10 cellular contexts compared by ENCODE assay signal in genomic region chr16:28622532-28623171, GRCh38. TPM values are rescaled to one million over a fixed set of nuclear protein-coding genes. Genes with fewer than 3 reads are reported as not detected.
DNase-seq lines count a peak whose midpoint lies in the region; ATAC-seq and TF ChIP-seq lines count a peak whose summit lies in the region.
"Not testable (repeated sequence)": the region's sequence is repeated elsewhere in the genome, so short reads cannot be mapped to it uniquely, and the experiment has no call there.
"Had no signal": no experiment of that assay in that cellular context is flagged by ENCODE, and none has a peak within 500 bp of the region (broad histone marks: within the 10 kb centered on the region; RNA-seq: fewer than 3 reads in every experiment).

No MANE protein-coding gene starts in this region.

- H3F3A ChIP-seq in SU-DHL-6 (ENCODE audit: insufficient read depth): not testable (repeated sequence)

- H3K36me3 ChIP-seq in BLaER1; SU-DHL-6 (ENCODE audit: low read length); duodenal mucosa (ENCODE audit: control insufficient read depth in 1 of 2, insufficient read depth in 2 of 2, low read length in 2 of 2); kidney epithelial cell (ENCODE audit: control insufficient read depth, insufficient read depth, low read length); osteoblast (ENCODE audit: insufficient read depth, low read length): not testable (repeated sequence)

- H3K9ac ChIP-seq in BLaER1 (peak overlapping the region; percentile 76), duodenal mucosa (ENCODE audit: low read depth in 1 of 2, low read length in 2 of 2) (peak overlapping the region; percentile 25 to 70)
- H3K9ac ChIP-seq in SU-DHL-6 (ENCODE audit: low read length): not testable (repeated sequence)

- H3K4me2 ChIP-seq in BLaER1: peak overlapping the region; percentile 69
- H3K4me2 ChIP-seq in SU-DHL-6 (ENCODE audit: low read depth, low read length, poor library complexity, severe bottlenecking): peak overlapping the region; percentile 28
- H3K4me2 ChIP-seq in osteoblast (ENCODE audit: insufficient read depth, low read length): peak overlapping the region; percentile 61

- not testable (repeated sequence) for DNase-seq in Jurkat, Clone E6-1 (ENCODE audit: low read depth, low spot score); activated naive CD4-positive, alpha-beta T cell treated with anti-CD3 and anti-CD28 coated beads for 36 hours; kidney epithelial cell (ENCODE audit: low read depth); osteoblast (ENCODE audit: insufficient read length, low spot score, missing footprints); stimulated activated naive CD8-positive, alpha-beta T cell treated with anti-CD3 and anti-CD28 coated beads, Interleukin-15, amount 100 ng/mL, for 72 hours

- peak; percentile 41 for ATAC-seq in stimulated activated naive CD8-positive, alpha-beta T cell treated with anti-CD3 and anti-CD28 coated beads, Interleukin-15, amount 100 ng/mL, for 72 hours

- H3K9me2 ChIP-seq in SU-DHL-6 (replicated peaks; ENCODE audit: insufficient read depth, low read length): not testable (repeated sequence)

- not testable (repeated sequence) for TF ChIP-seq CTCF in SU-DHL-6 (IDR thresholded peaks at IDR 0.05; ENCODE audit: insufficient read depth, low read length, poor library complexity, severe bottlenecking); kidney epithelial cell (IDR thresholded peaks at IDR 0.05; ENCODE audit: insufficient read depth, low read length, poor library complexity, severe bottlenecking); osteoblast (IDR thresholded peaks at IDR 0.05; ENCODE audit: extremely low read depth, low read depth, low read length)

- H3K27ac Mint-ChIP-seq in activated naive CD4-positive, alpha-beta T cell treated with anti-CD3 and anti-CD28 coated beads for 36 hours: peak overlapping the region; percentile 78
- H3K27ac Mint-ChIP-seq in stimulated activated naive CD8-positive, alpha-beta T cell treated with anti-CD3 and anti-CD28 coated beads, Interleukin-15, amount 100 ng/mL, for 72 hours: peak overlapping the region; percentile 95 to 98

- peaks cover 18% of the 10 kb centered on the region for H3K4me1 Mint-ChIP-seq in activated naive CD4-positive, alpha-beta T cell treated with anti-CD3 and anti-CD28 coated beads for 36 hours (ENCODE audit: low read depth)
- H3K4me1 Mint-ChIP-seq in stimulated activated naive CD8-positive, alpha-beta T cell treated with anti-CD3 and anti-CD28 coated beads, Interleukin-15, amount 100 ng/mL, for 72 hours: peaks cover 30% of the 10 kb centered on the region

- H3K27me3 ChIP-seq in BLaER1; SU-DHL-6 (ENCODE audit: low read length); duodenal mucosa (ENCODE audit: control insufficient read depth in 1 of 2, insufficient read depth in 2 of 2, low read length in 2 of 2); kidney epithelial cell (ENCODE audit: control insufficient read depth, insufficient read depth, low read length); osteoblast (ENCODE audit: insufficient read depth, low read length): not testable (repeated sequence)

- H3K9me3 Mint-ChIP-seq in activated naive CD4-positive, alpha-beta T cell treated with anti-CD3 and anti-CD28 coated beads for 36 hours; stimulated activated naive CD8-positive, alpha-beta T cell treated with anti-CD3 and anti-CD28 coated beads, Interleukin-15, amount 100 ng/mL, for 72 hours: not testable (repeated sequence)

- CTCF ChIA-PET in activated naive CD4-positive, alpha-beta T cell treated with anti-CD3 and anti-CD28 coated beads for 36 hours (lab: Charles Lee): not testable (repeated sequence)

- H3K9me3 ChIP-seq in BLaER1; SU-DHL-6 (ENCODE audit: insufficient read depth, low read length); duodenal mucosa (ENCODE audit: control insufficient read depth in 1 of 2, low read length in 2 of 2); osteoblast (ENCODE audit: low read depth, low read length): not testable (repeated sequence)

- not testable (repeated sequence) for H3K27me3 Mint-ChIP-seq in activated naive CD4-positive, alpha-beta T cell treated with anti-CD3 and anti-CD28 coated beads for 36 hours (ENCODE audit: low read depth); stimulated activated naive CD8-positive, alpha-beta T cell treated with anti-CD3 and anti-CD28 coated beads, Interleukin-15, amount 100 ng/mL, for 72 hours

- intact Hi-C loops in activated naive CD4-positive, alpha-beta T cell treated with anti-CD3 and anti-CD28 coated beads for 36 hours (cut with micrococcal nuclease): not testable (repeated sequence)

- H3K4me1 ChIP-seq in BLaER1: peaks cover 35% of the 10 kb centered on the region
- H3K4me1 ChIP-seq in duodenal mucosa (ENCODE audit: control insufficient read depth in 1 of 2, insufficient read depth in 2 of 2, low read length in 2 of 2); osteoblast (ENCODE audit: insufficient read depth, low read length): not testable (repeated sequence)

- H3K4me3 ChIP-seq in BLaER1: peak overlapping the region; percentile 67
- H3K4me3 ChIP-seq in Jurkat, Clone E6-1 (ENCODE audit: low read length): peak overlapping the region; percentile 71
- not testable (repeated sequence) for H3K4me3 ChIP-seq in SU-DHL-6 (ENCODE audit: insufficient read depth, low read length, poor library complexity, severe bottlenecking)
- H3K4me3 ChIP-seq in duodenal mucosa (ENCODE audit: low read depth in 1 of 2, low read length in 2 of 2): peak overlapping the region; percentile 63 to 72
- peak overlapping the region; percentile 37 for H3K4me3 ChIP-seq in kidney epithelial cell (ENCODE audit: low read depth, low read length)
- H3K4me3 ChIP-seq in osteoblast (ENCODE audit: insufficient read depth, low read length): peak overlapping the region; percentile 57

- not testable (repeated sequence) for H3K36me3 Mint-ChIP-seq in activated naive CD4-positive, alpha-beta T cell treated with anti-CD3 and anti-CD28 coated beads for 36 hours (ENCODE audit: low read depth)

- H3K27ac ChIP-seq in BLaER1: peak overlapping the region; percentile 80
- H3K27ac ChIP-seq in SU-DHL-6 (ENCODE audit: low read depth, low read length); duodenal mucosa (ENCODE audit: low read depth, low read length); osteoblast (ENCODE audit: low read depth, low read length): not testable (repeated sequence)

- H3K4me3 Mint-ChIP-seq in activated naive CD4-positive, alpha-beta T cell treated with anti-CD3 and anti-CD28 coated beads for 36 hours: peak overlapping the region; percentile 83
- peak overlapping the region; percentile 92 to 96 for H3K4me3 Mint-ChIP-seq in stimulated activated naive CD8-positive, alpha-beta T cell treated with anti-CD3 and anti-CD28 coated beads, Interleukin-15, amount 100 ng/mL, for 72 hours

- not testable (repeated sequence) for H4K20me1 ChIP-seq in BLaER1; SU-DHL-6 (ENCODE audit: low read depth, low read length); osteoblast (ENCODE audit: insufficient read depth, low read length)

- H2AFZ ChIP-seq in SU-DHL-6 (ENCODE audit: low read depth, low read length, severe bottlenecking); osteoblast (ENCODE audit: low read length): not testable (repeated sequence)

- H3K79me2 ChIP-seq in SU-DHL-6 (ENCODE audit: insufficient read depth, low read length); osteoblast (ENCODE audit: insufficient read depth, low read length): not testable (repeated sequence)

RNA-seq across cellular contexts. Expression of gene SULT1A1, which starts 12.8 kb away (rescaled TPM):
- polyA plus RNA-seq in Jurkat, Clone E6-1 (2012; ENCODE audit: insufficient read depth, insufficient read length): 33.5 TPM
- total RNA-seq in activated naive CD4-positive, alpha-beta T cell treated with anti-CD3 and anti-CD28 coated beads for 36 hours: 10 to 100 TPM in 1 of 2 experiments, 1 to 10 TPM in 1; 9.7 to 10.8 TPM
- 3.1 and 3.3 TPM in 2 replicates for total RNA-seq in kidney epithelial cell
- 1.8 and 2.9 TPM in 2 replicates for total RNA-seq in osteoblast

RNA-seq across cellular contexts. Expression of gene NPIPB8, which starts 15.2 kb away (rescaled TPM):
- not detected for polyA plus RNA-seq in Jurkat, Clone E6-1 (2012; ENCODE audit: insufficient read depth, insufficient read length)
- total RNA-seq in activated naive CD4-positive, alpha-beta T cell treated with anti-CD3 and anti-CD28 coated beads for 36 hours: not detected
- total RNA-seq in kidney epithelial cell: not detected in 2 replicates
- total RNA-seq in osteoblast: not detected in 2 replicates
- total RNA-seq: H4, pulmonary artery endothelial cell had no signal

RNA-seq across cellular contexts. Expression of gene SULT1A2, which starts 25.8 kb away (rescaled TPM):
- 1.4 TPM for polyA plus RNA-seq in Jurkat, Clone E6-1 (2012; ENCODE audit: insufficient read depth, insufficient read length)
- under 1 TPM; 0.29 to 0.40 TPM for total RNA-seq in activated naive CD4-positive, alpha-beta T cell treated with anti-CD3 and anti-CD28 coated beads for 36 hours
- total RNA-seq in kidney epithelial cell (0.13 and 0.27 TPM in 2 replicates), osteoblast (not detected in 2 replicates)
